Comparison of ENCODE assay signal across 23 cellular contexts in genomic region chr7:39529582-39529981, GRCh38.
"Had no signal": no experiment of that assay in that cellular context is flagged by ENCODE, and none has a peak within 500 bp of the region (broad histone marks: within the 10 kb centered on the region; RNA-seq: fewer than 3 reads in every experiment).

No MANE protein-coding gene starts in this region.

- H3K4me1 ChIP-seq: colonic mucosa, esophagus muscularis mucosa, foreskin keratinocyte, gastrocnemius medialis, gastroesophageal sphincter, heart left ventricle, heart right ventricle had no signal

- DNase-seq: colonic mucosa; cortex of kidney; dermis blood vessel endothelial cell; dorsolateral prefrontal cortex; effector CD4-positive, alpha-beta T cell; effector CD8-positive, alpha-beta T cell; effector memory CD4-positive, alpha-beta T cell; effector memory CD8-positive, alpha-beta T cell; endodermal cell; erythroblast; esophagus squamous epithelium; foreskin keratinocyte; foreskin melanocyte; gastrocnemius medialis; glutamatergic neuron; head of caudate nucleus; heart left ventricle; heart right ventricle had no signal

- H3K27me3 ChIP-seq: colonic mucosa, gastrocnemius medialis, gastroesophageal sphincter, heart right ventricle had no signal

- H3K4me3 ChIP-seq: colonic mucosa, coronary artery, dorsolateral prefrontal cortex, esophagus muscularis mucosa, esophagus squamous epithelium, gastrocnemius medialis, gastroesophageal sphincter, heart left ventricle, heart right ventricle had no signal

- ATAC-seq: effector memory CD8-positive, alpha-beta T cell; esophagus mucosa; foreskin keratinocyte; gastrocnemius medialis; gastroesophageal sphincter; heart left ventricle; heart right ventricle had no signal

- H3K27ac ChIP-seq: colonic mucosa, coronary artery, dorsolateral prefrontal cortex, epithelial cell of prostate, esophagus muscularis mucosa, esophagus squamous epithelium, foreskin keratinocyte, gastrocnemius medialis, gastroesophageal sphincter, heart left ventricle, heart right ventricle had no signal

- H3K9me3 ChIP-seq: colonic mucosa, esophagus muscularis mucosa, esophagus squamous epithelium, gastrocnemius medialis, gastroesophageal sphincter, heart left ventricle, heart right ventricle had no signal

- H3K36me3 ChIP-seq: colonic mucosa, esophagus muscularis mucosa, esophagus squamous epithelium, gastrocnemius medialis, gastroesophageal sphincter, heart left ventricle, heart right ventricle had no signal
